ENCODE assay signal across 8 cellular contexts in genomic region chr7:50467817-50468610, GRCh38. TPM values are rescaled to one million over a fixed set of nuclear protein-coding genes. Genes with fewer than 3 reads are reported as not detected.
A peak's percentile ranks its signal among the peaks of the same experiment; 100 is the strongest.
DNase-seq lines count a peak whose midpoint lies in the region; ATAC-seq and TF ChIP-seq lines count a peak whose summit lies in the region.

No MANE protein-coding gene starts in this region.

- H3K36me3 Mint-ChIP-seq in H9 (ENCODE audit: insufficient read depth in 1 of 3, low read depth in 3 of 3): no peaks in the 10 kb centered on the region; a peak in 2 of 7 replicates

- H4K20me1 ChIP-seq in H9 (ENCODE audit: control insufficient read depth, insufficient read depth, insufficient read length) (no peaks in the 10 kb centered on the region), Loucy (ENCODE audit: insufficient read depth, low read length, poor library complexity, severe bottlenecking) (no peaks in the 10 kb centered on the region), SK-N-SH (ENCODE audit: insufficient read depth) (no peaks in the 10 kb centered on the region)

- H3K27me3 ChIP-seq in H9 (ENCODE audit: insufficient read depth, low read length) (no peaks in the 10 kb centered on the region), Loucy (ENCODE audit: insufficient read depth, low read length, poor library complexity, severe bottlenecking) (no peaks in the 10 kb centered on the region), SK-N-SH (ENCODE audit: insufficient read depth) (peaks cover 3% of the 10 kb centered on the region; the same call in 1 of the 2 replicates), uterus (no peaks in the 10 kb centered on the region)

- DNase-seq in GM10248 (ENCODE audit: extremely low spot score): peak; percentile 83
- peak; percentile 81 for DNase-seq in H9
- peak; percentile 93 for DNase-seq in SK-N-SH
- DNase-seq in activated naive CD4-positive, alpha-beta T cell treated with anti-CD3 and anti-CD28 coated beads, Interleukin-2, amount 50 U/mL, for 16 hours: peak; percentile 83
- DNase-seq in Right ventricle myocardium superior: peak; percentile 88
- DNase-seq in pulmonary artery endothelial cell (ENCODE audit: low read depth, low spot score): peak; percentile 13
- DNase-seq in uterus: peak; percentile 85 to 87

- H3K27ac ChIP-seq in H9 (ENCODE audit: insufficient read length, low read depth, low read length) (no peak overlapping the region), SK-N-SH (ENCODE audit: low read depth in 2 of 2, low read length in 1 of 2) (peak overlapping the region in 1 of 2 experiments; percentile 88; a peak in 2 of 4 replicates), uterus (peak overlapping the region in 1 of 2 donors; percentile 29)

- POLR2A ChIA-PET in GM10248 (lab: Yijun Ruan, JAX) (no interaction called here), SK-N-SH (lab: Yijun Ruan, JAX) (interaction anchor here (0.9 to 3.4 kb wide), 6 partner anchors 29 to 207 kb away, joined by 3 to 28 read pairs (median 12); no protein-coding TSS in a partner anchor)

- no peak overlapping the region for H3T11ph ChIP-seq in H9 (ENCODE audit: low read length)

- H3K18ac ChIP-seq in H9 (ENCODE audit: insufficient read length, low read depth, low read length): no peak overlapping the region

- H2BK20ac ChIP-seq in H9 (ENCODE audit: low read depth, low read length, poor library complexity, severe bottlenecking): no peak overlapping the region

- peaks cover 0 to 3% of the 10 kb centered on the region in 2 experiments; a peak in 2 of 5 replicates for H3K9me3 Mint-ChIP-seq in H9

- H4K91ac ChIP-seq in H9 (ENCODE audit: insufficient read length, low read depth, low read length): no peak overlapping the region

- WGBS in H9 (ENCODE audit: extremely low coverage, insufficient read length, low lambda C conversion rate): no CpG with 5 or more reads among the region's 30 CpGs
- WGBS in SK-N-SH (ENCODE audit: low lambda C conversion rate): 12% methylated on average over 30 of the region's 30 CpGs

- ATAC-seq in Right ventricle myocardium superior (ENCODE audit: poor library complexity): peak; percentile 97

- H2BK120ac ChIP-seq in H9 (ENCODE audit: low read depth, low read length, poor library complexity, severe bottlenecking): no peak overlapping the region

- H3K4me1 ChIP-seq in H9 (ENCODE audit: insufficient read depth, low read length): no peaks in the 10 kb centered on the region
- H3K4me1 ChIP-seq in Loucy (ENCODE audit: insufficient read depth, low read length, poor library complexity, severe bottlenecking): peaks cover 4% of the 10 kb centered on the region
- peaks cover 0 to 44% of the 10 kb centered on the region in 2 experiments; a peak in 1 of 4 replicates for H3K4me1 ChIP-seq in SK-N-SH (ENCODE audit: control insufficient read depth in 1 of 2, insufficient read depth in 2 of 2, low read depth in 1 of 2, low read length in 1 of 2)
- no peaks in the 10 kb centered on the region for H3K4me1 ChIP-seq in uterus

- CTCF ChIA-PET in GM10248 (lab: Yijun Ruan, JAX): interaction anchor here (0.7 to 4.2 kb wide), 39 partner anchors 8 to 899 kb away, joined by 3 to 27 read pairs (median 4); partner anchors contain the start of gene ZPBP
- CTCF ChIA-PET in SK-N-SH (lab: Yijun Ruan, JAX): interaction anchor here (0.6 to 8.9 kb wide), 76 partner anchors 8 to 693 kb away, joined by 3 to 157 read pairs (median 5); partner anchors contain the start of genes DDC and FIGNL1

- H3K36me3 ChIP-seq in Loucy (ENCODE audit: insufficient read depth, low read length): no peaks in the 10 kb centered on the region
- H3K36me3 ChIP-seq in SK-N-SH (replicated peaks in 1 of 2; ENCODE audit: control insufficient read depth in 1 of 2, insufficient read depth in 2 of 2, low read length in 1 of 2): peaks cover 0 to 4% of the 10 kb centered on the region in 2 experiments
- no peaks in the 10 kb centered on the region for H3K36me3 ChIP-seq in uterus

- no peak overlapping the region for H4K5ac ChIP-seq in H9 (ENCODE audit: insufficient read length, low read depth, low read length)

- peak overlapping the region; percentile 55 for H3K4me3 ChIP-seq in Loucy (ENCODE audit: low read length, poor library complexity, severe bottlenecking)
- H3K4me3 ChIP-seq in SK-N-SH (ENCODE audit: low read depth in 2 of 2, low read length in 1 of 2): peak overlapping the region in 1 of 2 experiments; percentile 17; a peak in 1 of 4 replicates
- H3K4me3 ChIP-seq in uterus: no peak overlapping the region

- H3K9me2 ChIP-seq in Loucy (replicated peaks; ENCODE audit: low read depth, low read length) (no peaks in the 10 kb centered on the region), SK-N-SH (no peaks in the 10 kb centered on the region)

- H2BK12ac ChIP-seq in H9 (ENCODE audit: insufficient read length, low read depth, low read length): no peak overlapping the region

- no peak overlapping the region for H2BK15ac ChIP-seq in H9 (ENCODE audit: low read depth, low read length)

- H3K4me3 Mint-ChIP-seq in H9: no peak overlapping the region

- H4K8ac ChIP-seq in H9 (replicated peaks; ENCODE audit: insufficient read length, low read depth, low read length): no peak overlapping the region

- no peak for TF ChIP-seq POLR2A in uterus (IDR thresholded peaks at IDR 0.05)

- H3K9ac ChIP-seq in H9 (ENCODE audit: extremely low read depth, insufficient read length, low read length) (no peak overlapping the region), Loucy (ENCODE audit: low read depth, low read length, poor library complexity, severe bottlenecking) (no peak overlapping the region), SK-N-SH (no peak overlapping the region)

- H3K79me2 ChIP-seq in H9 (ENCODE audit: insufficient read depth, low read length): no peaks in the 10 kb centered on the region
- no peaks in the 10 kb centered on the region for H3K79me2 ChIP-seq in Loucy (ENCODE audit: insufficient read depth, low read length)
- no peaks in the 10 kb centered on the region for H3K79me2 ChIP-seq in SK-N-SH (ENCODE audit: insufficient read depth)

- H3K14ac ChIP-seq in H9 (ENCODE audit: insufficient read depth, low read length): no peak overlapping the region

- peaks cover 5 to 7% of the 10 kb centered on the region in 2 experiments; a peak in 3 of 4 replicates for H3K4me1 Mint-ChIP-seq in H9

- no peaks in the 10 kb centered on the region for H3K79me1 ChIP-seq in H9 (ENCODE audit: insufficient read depth, low read depth, low read length, poor library complexity, severe bottlenecking)

- no peak overlapping the region for H3K4ac ChIP-seq in H9 (ENCODE audit: low read depth, low read length)

- peak; percentile 99 for TF ChIP-seq RAD21 in SK-N-SH (IDR thresholded peaks at IDR 0.05; ENCODE audit: low read length)

- peak; percentile 82 for TF ChIP-seq CTCF in GM10248 (IDR thresholded peaks at IDR 0.05; ENCODE audit: control extremely low read depth, extremely low read depth, low read depth, missing control alignments)
- TF ChIP-seq CTCF in H9 (conservative IDR thresholded peaks at IDR 0.05): peak; percentile 93
- peak; percentile 91 for TF ChIP-seq CTCF in Loucy (conservative IDR thresholded peaks at IDR 0.05; ENCODE audit: low read length)
- TF ChIP-seq CTCF in SK-N-SH (IDR thresholded peaks at IDR 0.05): peak; percentile 98
- TF ChIP-seq CTCF in uterus (IDR thresholded peaks at IDR 0.05): peak; percentile 90 to 95 (median 94)

- no peak overlapping the region for H3K23ac ChIP-seq in H9 (ENCODE audit: insufficient read length, low read depth, low read length)

- no peak overlapping the region for H2AFZ ChIP-seq in H9 (ENCODE audit: low read length)
- peak overlapping the region; percentile 95 for H2AFZ ChIP-seq in Loucy (ENCODE audit: low read length)
- no peak overlapping the region for H2AFZ ChIP-seq in SK-N-SH (ENCODE audit: low read depth)

- no peaks in the 10 kb centered on the region for H3K9me3 ChIP-seq in H9 (ENCODE audit: control insufficient read depth, low read depth, low read length)
- H3K9me3 ChIP-seq in Loucy (ENCODE audit: insufficient read depth, low read depth, low read length): no peaks in the 10 kb centered on the region
- H3K9me3 ChIP-seq in SK-N-SH: no peaks in the 10 kb centered on the region
- H3K9me3 ChIP-seq in uterus: no peaks in the 10 kb centered on the region

- H3K56ac ChIP-seq in H9 (ENCODE audit: insufficient read length, low read depth, low read length): no peak overlapping the region

- TF ChIP-seq EP300 in SK-N-SH (IDR thresholded peaks at IDR 0.05; ENCODE audit: borderline replicate concordance in 1 of 2, low read depth in 1 of 2, low read length in 1 of 2): no peak; a peak in 1 of 4 replicates

- H3F3A ChIP-seq in Loucy (ENCODE audit: low read depth): no peaks in the 10 kb centered on the region
- no peaks in the 10 kb centered on the region for H3F3A ChIP-seq in SK-N-SH (replicated peaks; ENCODE audit: insufficient read depth)

- no peaks in the 10 kb centered on the region for H3K23me2 ChIP-seq in H9 (ENCODE audit: insufficient read length, low read depth, low read length, poor library complexity, severe bottlenecking)

- H3K27ac Mint-ChIP-seq in H9: no peak overlapping the region

- H3K4me2 ChIP-seq in H9 (ENCODE audit: insufficient read depth, insufficient read length, low read length): no peak overlapping the region
- peak overlapping the region; percentile 70 for H3K4me2 ChIP-seq in Loucy (ENCODE audit: low read depth, low read length, poor library complexity, severe bottlenecking)
- peak overlapping the region; percentile 65 for H3K4me2 ChIP-seq in SK-N-SH

- no peak overlapping the region for H2AK5ac ChIP-seq in H9 (ENCODE audit: insufficient read length, low read length)

- H2BK5ac ChIP-seq in H9 (ENCODE audit: insufficient read length, low read length): no peak overlapping the region

- intact Hi-C loops in Right ventricle myocardium superior (cut with DNase I): loop anchor here (5.0 to 10.0 kb wide), 3 partner anchors 127 to 694 kb away; no protein-coding TSS in a partner anchor
- intact Hi-C loops in uterus (cut with DNase I; ENCODE audit: low total_unique reads): no loop called here

- peaks cover 24% of the 10 kb centered on the region for H3K27me3 Mint-ChIP-seq in H9 (ENCODE audit: low read depth)

TF ChIP-seq in SK-N-SH, 30 proteins besides CTCF, POLR2A, EP300 and RAD21 (continues in another document):
- peak; percentile 34; the same call in 1 of the 2 replicates for TF ChIP-seq USF1 (IDR thresholded peaks at IDR 0.05; ENCODE audit: borderline replicate concordance, low read depth)
- peak; percentile 66 for TF ChIP-seq CHD2 (IDR thresholded peaks at IDR 0.05; ENCODE audit: low read length, partially characterized antibody)
- TF ChIP-seq SMC3 (IDR thresholded peaks at IDR 0.05; ENCODE audit: low read depth, low read length): peak; percentile 99

RNA-seq across cellular contexts. Expression of gene FIGNL1, which starts 17.9 kb away (rescaled TPM):
- total RNA-seq in H9 (2021) (12.5 and 13.8 TPM in 2 replicates), Right ventricle myocardium superior (3.4 TPM), pulmonary artery endothelial cell (36.5 and 62.1 TPM in 2 replicates), uterus (10 to 100 TPM; 14.2 to 48.2 (median 16.4) TPM)
- polyA plus RNA-seq in SK-N-SH (2012; rRNA removed): 6.7 and 8.6 TPM in 2 replicates
- 7.3 and 7.7 TPM in 2 replicates for polyA plus RNA-seq in SK-N-SH (2012; cell fraction: cytosol; rRNA removed)
- polyA plus RNA-seq in SK-N-SH (2012; cell fraction: nucleus; rRNA removed): 7.3 and 12.9 TPM in 2 replicates

Comparison
In these comparisons a context has a peak if more than half of its experiments do, and no peak if none do; other contexts are left out.
1. DNase-seq: peak in every context shown above with its lines; median percentile 93 in SK-N-SH; 88 in Right ventricle myocardium superior; 86 in uterus; 83 in GM10248; 83 in activated naive CD4-positive, alpha-beta T cell treated with anti-CD3 and anti-CD28 coated beads, Interleukin-2, amount 50 U/mL, for 16 hours; 81 in H9; 13 in pulmonary artery endothelial cell.